ENCODE assay signal across 1 cellular context in the genomic region with DNA sequence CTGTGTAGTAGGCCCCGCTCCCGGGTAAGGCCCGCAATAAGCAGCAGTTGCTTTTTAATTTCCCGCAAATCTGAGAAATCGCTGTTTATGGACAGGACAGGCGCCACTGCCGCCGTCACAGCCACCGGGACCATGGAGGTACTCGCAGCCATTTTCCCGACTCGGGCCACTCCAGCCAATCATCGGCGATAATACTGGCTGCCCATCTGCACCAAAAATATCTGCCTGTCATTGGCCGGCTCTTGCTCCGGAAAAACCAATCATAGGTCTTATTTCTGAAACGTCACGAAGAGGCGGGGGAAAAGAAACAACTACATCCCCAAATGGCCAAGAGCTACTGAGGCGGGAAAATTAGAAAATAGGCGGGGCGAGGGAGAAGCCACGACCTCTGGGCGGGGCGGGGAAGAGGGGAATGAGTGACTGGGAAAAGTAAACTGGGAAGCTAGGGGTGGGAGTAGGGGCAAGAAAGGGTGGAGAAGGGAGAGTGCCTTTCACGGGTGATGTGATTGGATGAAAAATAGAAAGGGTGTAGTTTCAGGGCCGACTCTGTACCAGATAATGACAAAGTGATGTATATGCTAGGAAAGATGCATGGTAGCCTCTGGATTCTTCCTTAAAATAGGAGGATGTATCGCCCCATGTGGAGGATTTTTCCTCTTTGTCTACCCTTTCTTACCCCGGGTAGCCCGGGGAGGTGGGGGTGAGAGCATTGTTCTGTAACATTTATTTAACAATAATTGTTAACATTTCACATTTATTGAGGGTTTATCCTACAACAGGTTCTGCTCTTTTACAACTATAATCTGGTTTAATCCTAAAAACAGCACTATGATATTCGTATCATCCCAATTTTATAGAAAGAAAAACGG.
TF ChIP-seq lines count a peak whose summit lies in the region.

A gene with protein sequence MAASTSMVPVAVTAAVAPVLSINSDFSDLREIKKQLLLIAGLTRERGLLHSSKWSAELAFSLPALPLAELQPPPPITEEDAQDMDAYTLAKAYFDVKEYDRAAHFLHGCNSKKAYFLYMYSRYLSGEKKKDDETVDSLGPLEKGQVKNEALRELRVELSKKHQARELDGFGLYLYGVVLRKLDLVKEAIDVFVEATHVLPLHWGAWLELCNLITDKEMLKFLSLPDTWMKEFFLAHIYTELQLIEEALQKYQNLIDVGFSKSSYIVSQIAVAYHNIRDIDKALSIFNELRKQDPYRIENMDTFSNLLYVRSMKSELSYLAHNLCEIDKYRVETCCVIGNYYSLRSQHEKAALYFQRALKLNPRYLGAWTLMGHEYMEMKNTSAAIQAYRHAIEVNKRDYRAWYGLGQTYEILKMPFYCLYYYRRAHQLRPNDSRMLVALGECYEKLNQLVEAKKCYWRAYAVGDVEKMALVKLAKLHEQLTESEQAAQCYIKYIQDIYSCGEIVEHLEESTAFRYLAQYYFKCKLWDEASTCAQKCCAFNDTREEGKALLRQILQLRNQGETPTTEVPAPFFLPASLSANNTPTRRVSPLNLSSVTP (minus strand): TSS at position 163 of the 869 bp plus-strand sequence. CDS start 11 bp downstream, at position 152.

TF ChIP-seq in HCT116, 20 proteins besides CTCF, POLR2A, EP300 and RAD21 (continued from another document):
- peak; percentile 67; the same call in 1 of the 2 replicates for TF ChIP-seq POLR2AphosphoS5 (IDR thresholded peaks at IDR 0.05; ENCODE audit: low read depth, low read length)
TF ChIP-seq in HCT116: peak in this region for 7.
